8 cellular contexts compared by ENCODE assay signal in genomic region chr9:78031826-78032598, GRCh38. TPM values are rescaled to one million over a fixed set of nuclear protein-coding genes. Genes with fewer than 3 reads are reported as not detected.
DNase-seq lines count a peak whose midpoint lies in the region; ATAC-seq and TF ChIP-seq lines count a peak whose summit lies in the region.

No MANE protein-coding gene starts in this region.

- H3K27ac Mint-ChIP-seq in HFFc6 = peak overlapping the region; percentile 93
- peak overlapping the region; percentile 87 for H3K27ac Mint-ChIP-seq in activated CD4-positive, alpha-beta memory T cell treated with anti-CD3 and anti-CD28 coated beads, Interleukin-2, amount 10 ng/mL, durations not matched to agents 7 days and 5 days

- H3K4me1 Mint-ChIP-seq in HFFc6 (ENCODE audit: low read depth) = peaks cover 60% of the 10 kb centered on the region
- peaks cover 60% of the 10 kb centered on the region for H3K4me1 Mint-ChIP-seq in activated CD4-positive, alpha-beta memory T cell treated with anti-CD3 and anti-CD28 coated beads, Interleukin-2, amount 10 ng/mL, durations not matched to agents 7 days and 5 days

- H3K4me3 ChIP-seq in AG09309 (ENCODE audit: control insufficient read depth, low read depth, low read length) (peak overlapping the region; percentile 95), left lung (peak overlapping the region; percentile 33 to 87)

- CTCF ChIA-PET in activated CD4-positive, alpha-beta memory T cell treated with anti-CD3 and anti-CD28 coated beads, Interleukin-2, amount 10 ng/mL, durations not matched to agents 7 days and 5 days (lab: Charles Lee) = interaction anchor here (0.7 to 5.3 kb wide), 5 partner anchors 8 to 55 kb away, joined by 3 to 69 read pairs (median 5); no protein-coding TSS in a partner anchor

- peak overlapping the region; percentile 91 for H3K4me3 Mint-ChIP-seq in HFFc6
- peak overlapping the region; percentile 91 for H3K4me3 Mint-ChIP-seq in activated CD4-positive, alpha-beta memory T cell treated with anti-CD3 and anti-CD28 coated beads, Interleukin-2, amount 10 ng/mL, durations not matched to agents 7 days and 5 days

- H3K36me3 ChIP-seq in left lung = no peaks in the 10 kb centered on the region

- DNase-seq in AG09309 (ENCODE audit: low read depth) (peak; percentile 73), HFFc6 (peak; percentile 89), NCI-H526 treated with DMSO at 0.1 percent for 48 hours (lab: John Stamatoyannopoulos, UW) (peak; percentile 72), dermis microvascular lymphatic vessel endothelial cell (ENCODE audit: low read depth in 2 of 2) (peak; percentile 74 to 97), left lung (peak; percentile 96 to 99)
- DNase-seq in activated CD4-positive, alpha-beta memory T cell treated with anti-CD3 and anti-CD28 coated beads, Interleukin-2, amount 10 ng/mL, durations not matched to agents 7 days and 5 days = peak; percentile 73
- DNase-seq in stimulated activated CD4-positive, alpha-beta T cell treated with anti-CD3 and anti-CD28 coated beads, Interleukin-1b, Interleukin-23, amount 100 ng/mL, for 4 hours (ENCODE audit: low read depth in 2 of 2) = peak; percentile 57 to 62

- H3K27me3 ChIP-seq in left lung = no peaks in the 10 kb centered on the region

- H3K27me3 Mint-ChIP-seq in HFFc6 (ENCODE audit: insufficient read depth) = no peaks in the 10 kb centered on the region
- H3K27me3 Mint-ChIP-seq in activated CD4-positive, alpha-beta memory T cell treated with anti-CD3 and anti-CD28 coated beads, Interleukin-2, amount 10 ng/mL, durations not matched to agents 7 days and 5 days = peaks cover 2% of the 10 kb centered on the region

- H3K9me3 ChIP-seq in left lung = no peaks in the 10 kb centered on the region

- POLR2A ChIA-PET in activated CD4-positive, alpha-beta memory T cell treated with anti-CD3 and anti-CD28 coated beads, Interleukin-2, amount 10 ng/mL, durations not matched to agents 7 days and 5 days (lab: Charles Lee) = interaction anchor here (0.8 to 1.6 kb wide), 11 partner anchors 9 to 89 kb away, joined by 3 to 7 read pairs (median 4); no protein-coding TSS in a partner anchor

- peaks cover 6 to 55% of the 10 kb centered on the region in 2 donors for H3K4me1 ChIP-seq in left lung

- ATAC-seq in left lung = peak; percentile 84
- no peak for ATAC-seq in HG03097 (IDR thresholded peaks at IDR 0.05; ENCODE audit: low FRiP score, unreplicated experiment)

- H3K27ac ChIP-seq in left lung = peak overlapping the region; percentile 95

- TF ChIP-seq CTCF in AG09309 (IDR thresholded peaks at IDR 0.05; ENCODE audit: control insufficient read depth, insufficient read depth, low read depth, low read length, missing control alignments) = no peak
- TF ChIP-seq CTCF in HFFc6 (IDR thresholded peaks at IDR 0.05) = no peak
- no peak for TF ChIP-seq CTCF in left lung (IDR thresholded peaks at IDR 0.05)

- no peaks in the 10 kb centered on the region for H3K36me3 Mint-ChIP-seq in HFFc6 (ENCODE audit: low read depth)
- H3K36me3 Mint-ChIP-seq in activated CD4-positive, alpha-beta memory T cell treated with anti-CD3 and anti-CD28 coated beads, Interleukin-2, amount 10 ng/mL, durations not matched to agents 7 days and 5 days (ENCODE audit: low read depth) = peaks cover 7% of the 10 kb centered on the region

- intact Hi-C loops in left lung (cut with DNase I) = no loop called here

- H3K9me3 Mint-ChIP-seq in HFFc6 = no peaks in the 10 kb centered on the region
- H3K9me3 Mint-ChIP-seq in activated CD4-positive, alpha-beta memory T cell treated with anti-CD3 and anti-CD28 coated beads, Interleukin-2, amount 10 ng/mL, durations not matched to agents 7 days and 5 days = no peaks in the 10 kb centered on the region

RNA-seq across cellular contexts. Expression of gene GNAQ, which starts 0.4 kb away (rescaled TPM):
- total RNA-seq in HFFc6 (2021; fragmentation: NEBNext Ultra II Directional; extraction: Animal tissue kit (Norgen Biotek cat#: 25700)) = 10 to 100 TPM; 41.6 to 45.8 (median 44.3) TPM
- total RNA-seq in activated CD4-positive, alpha-beta memory T cell treated with anti-CD3 and anti-CD28 coated beads, Interleukin-2, amount 10 ng/mL, durations not matched to agents 7 days and 5 days = 10 to 100 TPM; 28.0 to 28.8 TPM
- 28.6 and 37.7 TPM in 2 replicates for total RNA-seq in dermis microvascular lymphatic vessel endothelial cell
- 10 to 100 TPM; 82.1 to 95.5 TPM for total RNA-seq in left lung
